Comparison of ENCODE assay signal across 9 cellular contexts in the genomic region with DNA sequence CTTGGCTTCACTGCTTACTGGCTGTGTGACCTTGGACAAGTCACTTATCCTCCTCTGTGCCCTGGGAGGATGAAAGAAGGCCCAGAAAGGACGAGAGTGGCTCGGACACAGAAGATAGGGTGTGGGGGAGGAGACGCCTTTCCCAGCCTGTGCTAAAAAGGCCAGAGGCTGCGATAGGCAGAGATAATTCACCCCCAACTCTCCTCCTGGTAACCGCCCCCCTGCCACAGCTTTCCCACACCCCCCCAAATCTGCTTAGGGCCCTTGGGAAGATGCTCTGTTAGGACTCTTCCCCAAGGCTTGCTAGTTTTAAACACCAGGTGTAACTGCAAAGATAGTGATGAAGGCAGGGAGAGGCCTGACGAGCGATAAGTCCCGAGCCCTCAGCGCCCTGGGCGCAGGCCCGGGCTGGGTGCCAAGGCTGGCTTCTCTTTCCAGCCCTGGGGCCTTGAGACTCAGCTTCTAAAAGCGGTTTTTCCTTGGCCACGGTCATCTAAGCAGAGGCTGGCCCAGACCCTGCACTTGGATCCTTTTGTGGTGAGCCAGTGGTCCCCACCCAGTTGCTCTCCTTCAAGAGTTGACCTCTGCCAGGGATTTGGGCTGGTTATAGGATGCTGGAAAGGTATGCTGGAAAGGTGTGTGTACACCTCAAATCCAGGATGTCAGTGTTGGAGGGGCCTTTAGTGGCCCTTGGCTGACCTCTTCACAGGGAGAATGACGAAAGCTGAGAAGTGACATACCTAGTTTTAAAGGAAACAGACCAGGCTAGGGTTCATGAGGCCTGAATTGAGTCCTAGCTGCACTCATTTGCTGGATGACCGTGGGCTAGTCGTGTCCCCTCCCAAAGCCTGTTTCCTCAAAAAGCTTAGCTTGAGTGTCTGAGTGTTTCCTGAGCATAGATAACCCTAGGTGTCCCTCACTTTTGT. TPM values are rescaled to one million over a fixed set of nuclear protein-coding genes. Genes with fewer than 3 reads are reported as not detected.
A peak's percentile ranks its signal among the peaks of the same experiment; 100 is the strongest.
DNase-seq lines count a peak whose midpoint lies in the region; ATAC-seq and TF ChIP-seq lines count a peak whose summit lies in the region.
"Had no signal": no experiment of that assay in that cellular context is flagged by ENCODE, and none has a peak within 500 bp of the region (broad histone marks: within the 10 kb centered on the region; RNA-seq: fewer than 3 reads in every experiment).

No MANE protein-coding gene starts in this region.

- H3K4me1 ChIP-seq in BE2C (peaks cover 17% of the 10 kb centered on the region), ovary (ENCODE audit: insufficient read depth) (peaks cover 22% of the 10 kb centered on the region), Caco-2 (peaks cover 8% of the 10 kb centered on the region; the same call in 1 of the 2 replicates)

- H3K4me3 ChIP-seq in BE2C (ENCODE audit: low read depth, low read length) = no peak overlapping the region
- H3K4me3 ChIP-seq in ovary = no peak overlapping the region
- no peak overlapping the region for H3K4me3 ChIP-seq in Caco-2 (ENCODE audit: low read depth, low read length)

- H3K36me3 Mint-ChIP-seq in Caco-2 (ENCODE audit: insufficient read depth, unreplicated experiment) = peaks cover 6% of the 10 kb centered on the region
- H3K36me3 Mint-ChIP-seq in osteocyte (ENCODE audit: unreplicated experiment) = peaks cover 2% of the 10 kb centered on the region

- no peak for ATAC-seq in HG02678 (IDR thresholded peaks at IDR 0.05; ENCODE audit: unreplicated experiment)

- H3K4me1 Mint-ChIP-seq in Caco-2 (ENCODE audit: low read depth, unreplicated experiment) (peaks cover 15% of the 10 kb centered on the region), osteocyte (ENCODE audit: unreplicated experiment) (peaks cover 10% of the 10 kb centered on the region)

- no peak for TF ChIP-seq EP300 in ovary (IDR thresholded peaks at IDR 0.05)

- peaks cover 8% of the 10 kb centered on the region; the same call in 1 of the 2 replicates for H3K36me3 ChIP-seq in BE2C
- no peaks in the 10 kb centered on the region for H3K36me3 ChIP-seq in ovary
- no peaks in the 10 kb centered on the region for H3K36me3 ChIP-seq in Caco-2 (ENCODE audit: control insufficient read depth, insufficient read depth, low read length)

- 14 to 23% (median 15%) methylated on average over 16 of the region's 16 CpGs for WGBS in ovary, 3 donors

- DNase-seq in BE2C (peak; percentile 75), OCI-M1 (lab: John Stamatoyannopoulos, UW) (peak; percentile 91), erythroblast (lab: John Stamatoyannopoulos, UW) (peak; percentile 89 to 92), ovary (peak; percentile 75 to 88 (median 84)), Caco-2 (no peak), osteocyte (ENCODE audit: extremely low spot score, unreplicated experiment) (no peak)
- no peak for DNase-seq in stimulated activated naive CD4-positive, alpha-beta T cell treated with Interleukin-2 at 50 U/mL for 16 hours (lab: John Stamatoyannopoulos, UW)
- DNase-seq: activated CD4-positive, alpha-beta T cell treated with anti-CD3 and anti-CD28 coated beads, Interleukin-2, amount 50 U/mL, for 1 hour had no signal

- no peaks in the 10 kb centered on the region for H3K9me3 Mint-ChIP-seq in Caco-2 (ENCODE audit: unreplicated experiment)
- no peaks in the 10 kb centered on the region for H3K9me3 Mint-ChIP-seq in osteocyte (ENCODE audit: unreplicated experiment)

- peak overlapping the region; percentile 70 to 81 for H3K27ac ChIP-seq in ovary

- intact Hi-C loops in ovary (cut with DNase I) = loop anchor here in 2 of 4 donors (2.0 to 5.0 kb wide), 2 partner anchors 29 to 1607 kb away; a partner anchor contains a TSS
- intact Hi-C loops in Caco-2 (cut with micrococcal nuclease; ENCODE audit: unreplicated experiment) = no loop called here

- CTCF ChIA-PET in Caco-2 (lab: Charles Lee) = interaction anchor here (0.6 to 1.0 kb wide), 2 partner anchors 12 to 287 kb away, joined by 3 read pairs; a partner anchor contains a TSS

- no peak overlapping the region for H3K4me3 Mint-ChIP-seq in Caco-2 (ENCODE audit: unreplicated experiment)
- H3K4me3 Mint-ChIP-seq in osteocyte (ENCODE audit: unreplicated experiment) = no peak overlapping the region

- H3K9me3 ChIP-seq in BE2C = no peaks in the 10 kb centered on the region
- H3K9me3 ChIP-seq in ovary = no peaks in the 10 kb centered on the region
- H3K9me3 ChIP-seq in Caco-2 = no peaks in the 10 kb centered on the region

- POLR2A ChIA-PET in Caco-2 (lab: Charles Lee) = no interaction called here

- no peak overlapping the region for H3K27ac Mint-ChIP-seq in Caco-2 (ENCODE audit: unreplicated experiment)
- no peak overlapping the region for H3K27ac Mint-ChIP-seq in osteocyte (ENCODE audit: unreplicated experiment)

- no peak for TF ChIP-seq CTCF in BE2C (IDR thresholded peaks at IDR 0.05; ENCODE audit: low read depth, low read length)
- TF ChIP-seq CTCF in ovary (IDR thresholded peaks at IDR 0.05) = no peak
- TF ChIP-seq CTCF in Caco-2 (IDR thresholded peaks at IDR 0.05; ENCODE audit: insufficient read depth in 1 of 2, low read depth in 1 of 2, low read length in 1 of 2, severe bottlenecking in 1 of 2, unreplicated experiment in 1 of 2) = no peak
- TF ChIP-seq CTCF in osteocyte (IDR thresholded peaks at IDR 0.05) = no peak

- no peaks in the 10 kb centered on the region for H3K27me3 ChIP-seq in BE2C
- H3K27me3 ChIP-seq in ovary = no peaks in the 10 kb centered on the region
- no peaks in the 10 kb centered on the region for H3K27me3 ChIP-seq in Caco-2 (replicated peaks; ENCODE audit: control insufficient read depth, insufficient read depth, low read length)

- no peaks in the 10 kb centered on the region for H3K27me3 Mint-ChIP-seq in Caco-2 (ENCODE audit: insufficient read depth, unreplicated experiment)
- no peaks in the 10 kb centered on the region for H3K27me3 Mint-ChIP-seq in osteocyte (ENCODE audit: unreplicated experiment)

- no TSS peak for BruUV-seq in Caco-2 (replicated peaks; lab: Mats Ljungman, UMichigan)

- TF ChIP-seq POLR2A in erythroblast (IDR thresholded peaks at IDR 0.05; ENCODE audit: low read length) = peak; percentile 50
- no peak for TF ChIP-seq POLR2A in ovary (IDR thresholded peaks at IDR 0.05)

RNA-seq across cellular contexts. Expression of a gene that starts 3.4 kb away (rescaled TPM):
- polyA plus RNA-seq in BE2C (2012; ENCODE audit: insufficient read depth, insufficient read length, low read depth) = 190 TPM
- 100 to 1,000 TPM in 1 of 7 donors, 10 to 100 TPM in 6; 14.8 to 109 (median 75.4) TPM for total RNA-seq in ovary
- 10 to 100 TPM; 17.8 to 33.0 TPM for polyA plus RNA-seq in ovary
- 74.8 and 76.2 TPM in 2 replicates for total RNA-seq in Caco-2 (2022)
- 175 and 176 TPM in 2 replicates for total RNA-seq in osteocyte

RNA-seq across cellular contexts. Expression of a gene that starts 11.9 kb away (rescaled TPM):
- polyA plus RNA-seq in BE2C (2012; ENCODE audit: insufficient read depth, insufficient read length, low read depth) = 0.65 TPM
- total RNA-seq in ovary (1 to 10 TPM in 5 of 7 donors, under 1 TPM in 2; 0.48 to 3.4 (median 1.2) TPM), Caco-2 (2022) (not detected in 2 replicates), osteocyte (12.0 and 13.0 TPM in 2 replicates)
- 1 to 10 TPM; 2.2 to 3.4 TPM for polyA plus RNA-seq in ovary

RNA-seq across cellular contexts. Expression of a gene that starts 24.0 kb away (rescaled TPM):
- polyA plus RNA-seq in BE2C (2012; ENCODE audit: insufficient read depth, insufficient read length, low read depth) = 4.1 TPM
- total RNA-seq in ovary (1 to 10 TPM in 5 of 7 donors, under 1 TPM in 2; 0.36 to 4.9 (median 1.7) TPM), Caco-2 (2022) (2.2 and 3.4 TPM in 2 replicates), osteocyte (36.1 and 36.8 TPM in 2 replicates)
- polyA plus RNA-seq in ovary = 1 to 10 TPM in 1 of 2 donors, under 1 TPM in 1; 0.77 to 2.2 TPM

RNA-seq across cellular contexts. Expression of a gene that starts 47.5 kb away (rescaled TPM):
- 0.80 TPM for polyA plus RNA-seq in BE2C (2012; ENCODE audit: insufficient read depth, insufficient read length, low read depth)
- total RNA-seq in ovary = 1,000 to 10,000 TPM in 1 of 7 donors, 100 to 1,000 TPM in 5, 10 to 100 TPM in 1; 71.2 to 1,087 (median 550) TPM
- polyA plus RNA-seq in ovary = 100 to 1,000 TPM; 260 to 321 TPM
- total RNA-seq in Caco-2 (2022) = 23.4 and 27.3 TPM in 2 replicates
- total RNA-seq in osteocyte = 25,918 and 28,023 TPM in 2 replicates

RNA-seq across cellular contexts. Expression of a gene that starts 58.8 kb away (rescaled TPM):
- polyA plus RNA-seq in BE2C (2012; ENCODE audit: insufficient read depth, insufficient read length, low read depth) = 38.8 TPM
- total RNA-seq in ovary (10 to 100 TPM; 36.5 to 83.2 (median 54.7) TPM), Caco-2 (2022) (10.5 and 15.2 TPM in 2 replicates), osteocyte (66.2 and 67.0 TPM in 2 replicates)
- polyA plus RNA-seq in ovary = 10 to 100 TPM; 51.2 to 82.7 TPM

Comparison
In these comparisons a context has a peak if more than half of its experiments do, and no peak if none do; other contexts are left out.
1. DNase-seq: peak in BE2C (single experiment), OCI-M1 (single experiment), erythroblast (2 of 2) and ovary (5 of 5); none in Caco-2 (0 of 2), osteocyte (single experiment) and stimulated activated naive CD4-positive, alpha-beta T cell treated with Interleukin-2 at 50 U/mL for 16 hours (single experiment).